19 cellular contexts compared by ENCODE assay signal in genomic region chr3:149356630-149357029, GRCh38. TPM values are rescaled to one million over a fixed set of nuclear protein-coding genes. Genes with fewer than 3 reads are reported as not detected.
DNase-seq lines count a peak whose midpoint lies in the region; TF ChIP-seq lines count a peak whose summit lies in the region.
"Had no signal": no experiment of that assay in that cellular context is flagged by ENCODE, and none has a peak within 500 bp of the region (broad histone marks: within the 10 kb centered on the region; RNA-seq: fewer than 3 reads in every experiment).

No MANE protein-coding gene starts in this region.

- no peak overlapping the region for H3K4me3 Mint-ChIP-seq in progenitor cell of endocrine pancreas (ENCODE audit: low read depth)
- H3K4me3 Mint-ChIP-seq: CD8-positive, alpha-beta memory T cell had no signal

- H3K27ac ChIP-seq in esophagus squamous epithelium (peak overlapping the region in 3 of 4 donors; percentile 33 to 68 (median 33)), uterus (no peak overlapping the region)

- intact Hi-C loops in esophagus squamous epithelium (cut with DNase I) (no loop called here), uterus (cut with DNase I; ENCODE audit: low total_unique reads) (no loop called here)

- H3K36me3 Mint-ChIP-seq in progenitor cell of endocrine pancreas (ENCODE audit: insufficient read depth), result no peaks in the 10 kb centered on the region
- H3K36me3 Mint-ChIP-seq: CD8-positive, alpha-beta memory T cell had no signal

- no peak for TF ChIP-seq CTCF in esophagus squamous epithelium (IDR thresholded peaks at IDR 0.05)
- TF ChIP-seq CTCF in progenitor cell of endocrine pancreas (IDR thresholded peaks at IDR 0.05; ENCODE audit: unreplicated experiment), result no peak
- no peak for TF ChIP-seq CTCF in uterus (IDR thresholded peaks at IDR 0.05)

- DNase-seq in EL (peak; percentile 42), M059J (ENCODE audit: low read depth) (peak; percentile 18), esophagus squamous epithelium (lab: John Stamatoyannopoulos, UW) (no peak), progenitor cell of endocrine pancreas (ENCODE audit: low spot score, unreplicated experiment) (no peak), uterus (no peak), GDM1 (lab: John Stamatoyannopoulos, UW) (no peak)
- no peak for DNase-seq in activated T-cell treated with anti-CD3 and anti-CD28 coated beads, Interleukin-2, amount 50 U/mL, for 48 hours
- DNase-seq: ACHN; C1 segment of cervical spinal cord; CD8-positive, alpha-beta memory T cell; DND-41; KG1; MV-4-11; NCI-H1694 treated with DMSO at 0.1 percent for 48 hours; NCI-H510A; NCI-H748 treated with DMSO at 0.1 percent for 48 hours; OCI-M1; RPMI8226; SIG-M5 had no signal

- H3K27me3 ChIP-seq in esophagus squamous epithelium, result no peaks in the 10 kb centered on the region
- H3K27me3 ChIP-seq in uterus, result no peaks in the 10 kb centered on the region

- H3K27me3 Mint-ChIP-seq in progenitor cell of endocrine pancreas, result no peaks in the 10 kb centered on the region

- WGBS in esophagus squamous epithelium, 2 donors, result 52 to 61% methylated on average over 4 of the region's 4 CpGs

- H3K27ac Mint-ChIP-seq in progenitor cell of endocrine pancreas, result peak overlapping the region; percentile 89
- H3K27ac Mint-ChIP-seq: CD8-positive, alpha-beta memory T cell had no signal

- H3K9me3 ChIP-seq in esophagus squamous epithelium (no peaks in the 10 kb centered on the region), uterus (no peaks in the 10 kb centered on the region)

- H3K4me1 ChIP-seq in esophagus squamous epithelium (peaks cover 0 to 14% (median 5%) of the 10 kb centered on the region in 3 donors), uterus (no peaks in the 10 kb centered on the region)

- H3K36me3 ChIP-seq in esophagus squamous epithelium (no peaks in the 10 kb centered on the region), uterus (no peaks in the 10 kb centered on the region)

- H3K4me1 Mint-ChIP-seq in progenitor cell of endocrine pancreas (ENCODE audit: low read depth), result peaks cover 22% of the 10 kb centered on the region
- H3K4me1 Mint-ChIP-seq: CD8-positive, alpha-beta memory T cell had no signal

- TF ChIP-seq POLR2A in esophagus squamous epithelium (IDR thresholded peaks at IDR 0.05) (no peak), uterus (IDR thresholded peaks at IDR 0.05) (no peak)

- H3K4me3 ChIP-seq in esophagus squamous epithelium (no peak overlapping the region), uterus (no peak overlapping the region)

- peaks cover 11% of the 10 kb centered on the region for H3K9me3 Mint-ChIP-seq in progenitor cell of endocrine pancreas (ENCODE audit: low read depth)
- H3K9me3 Mint-ChIP-seq: CD8-positive, alpha-beta memory T cell had no signal

RNA-seq across cellular contexts. Expression of gene TM4SF1, which starts 20.8 kb away (rescaled TPM):
- 188 and 207 TPM in 2 replicates for total RNA-seq in M059J (2014; rRNA removed; shearing (Covaris generic))
- total RNA-seq in esophagus squamous epithelium (100 to 1,000 TPM; 153 to 290 (median 169) TPM), progenitor cell of endocrine pancreas (2.1 and 2.3 TPM in 2 replicates), uterus (100 to 1,000 TPM; 102 to 118 (median 113) TPM)

RNA-seq across cellular contexts. Expression of gene TM4SF18, which starts 23.2 kb away (rescaled TPM):
- total RNA-seq in M059J (2014; rRNA removed; shearing (Covaris generic)), result 19.7 and 25.4 TPM in 2 replicates
- total RNA-seq in esophagus squamous epithelium, result 1 to 10 TPM in 3 of 4 donors, under 1 TPM in 1; 0.95 to 5.7 (median 1.6) TPM
- total RNA-seq in progenitor cell of endocrine pancreas, result 0.36 TPM in 1 of 2 replicates, not detected in the other
- 10 to 100 TPM in 3 of 4 donors, 1 to 10 TPM in 1; 6.7 to 35.5 (median 14.6) TPM for total RNA-seq in uterus
- total RNA-seq: CD8-positive, alpha-beta memory T cell had no signal

Comparison
In these comparisons a context has a peak if more than half of its experiments do, and no peak if none do; other contexts are left out.
1. DNase-seq: peak in EL (single experiment) and M059J (single experiment); none in esophagus squamous epithelium (single experiment), progenitor cell of endocrine pancreas (single experiment), uterus (0 of 2), GDM1 (single experiment) and activated T-cell treated with anti-CD3 and anti-CD28 coated beads, Interleukin-2, amount 50 U/mL, for 48 hours (0 of 2).
2. H3K27ac ChIP-seq: peak in esophagus squamous epithelium (3 of 4); none in uterus (0 of 2).
3. RNA of gene TM4SF1, which starts 20.8 kb away (total RNA-seq): 188 to 207 TPM in M059J, 153 to 290 TPM in esophagus squamous epithelium and 102 to 118 TPM in uterus; 2.1 to 2.3 TPM in progenitor cell of endocrine pancreas; every median in the first group is over 10 times any median in the second.